29 cellular contexts compared by ENCODE assay signal in genomic region chr1:22383526-22384291, GRCh38.
DNase-seq lines count a peak whose midpoint lies in the region; ATAC-seq, FAIRE-seq and TF ChIP-seq lines count a peak whose summit lies in the region.
"Had no signal": no experiment of that assay in that cellular context is flagged by ENCODE, and none has a peak within 500 bp of the region (broad histone marks: within the 10 kb centered on the region; RNA-seq: fewer than 3 reads in every experiment).

No MANE protein-coding gene starts in this region.

- DNase-seq in HepG2 (ENCODE audit: low spot score), result no peak
- no peak for DNase-seq in right lobe of liver
- DNase-seq in SK-N-MC (ENCODE audit: low read depth, low spot score), result no peak
- peak; percentile 75 for DNase-seq in iPS-NIHi11 (ENCODE audit: low spot score)
- DNase-seq in NCI-H1694 treated with DMSO at 0.1 percent for 48 hours (lab: John Stamatoyannopoulos, UW), result no peak
- no peak for DNase-seq in chondrocyte (ENCODE audit: low spot score)
- no peak for DNase-seq in RCC 7860 (ENCODE audit: low spot score)
- no peak for DNase-seq in ascending aorta (ENCODE audit: low spot score in 2 of 2)
- DNase-seq: activated CD4-positive, alpha-beta memory T cell treated with anti-CD3 and anti-CD28 coated beads for 36 hours; activated CD4-positive, CD25-positive, alpha-beta regulatory T cell treated with anti-CD3 and anti-CD28 coated beads, Interleukin-2, amount 50 U/mL, for 72 hours; activated T-cell treated with anti-CD3 and anti-CD28 coated beads, Interleukin-2, amount 50 U/mL, for 72 hours; dermis blood vessel endothelial cell; HCEC 1CT; KBM-7; left cardiac atrium; mucosa of descending colon; natural killer cell; NCI-H1092 treated with DMSO at 0.1 percent for 48 hours; NCI-H187; NCI-H2171 treated with DMSO at 0.1 percent for 48 hours; NCI-H510A treated with DMSO at 0.1 percent for 48 hours; stimulated activated naive B cell treated with anti-CD40 and anti-IgM and Interleukin-4, amounts not matched to agents 10 μg/mL and 1 μg/mL and 100 μg/mL, for 72 hours; substantia nigra; T-helper 2 cell; upper lobe of right lung had no signal

- 37% methylated on average over 19 of the region's 22 CpGs for WGBS in HepG2 (ENCODE audit: low lambda C conversion rate)
- 75% methylated on average over 16 of the region's 22 CpGs for WGBS in right lobe of liver (ENCODE audit: insufficient coverage, low coverage, low lambda C conversion rate, missing lambda C conversion rate)

- no peak overlapping the region for H3K27ac ChIP-seq in HepG2 (ENCODE audit: extremely low read length, insufficient read depth, low read length)
- no peak overlapping the region for H3K27ac ChIP-seq in right lobe of liver
- H3K27ac ChIP-seq in SK-N-MC, result peak overlapping the region; percentile 35; the same call in 1 of the 2 replicates
- no peak overlapping the region for H3K27ac ChIP-seq in ascending aorta
- H3K27ac ChIP-seq: skin epidermis, upper lobe of right lung had no signal

- no peak for FAIRE-seq in HepG2 (lab: Jason Lieb, UNC)
- FAIRE-seq in RCC 7860 (lab: Jason Lieb, UNC), result no peak

- TF ChIP-seq CTCF in HepG2 (CRISPR knock-in tag; IDR thresholded peaks at IDR 0.05) (no peak), right lobe of liver (IDR thresholded peaks at IDR 0.05) (no peak), chondrocyte (IDR thresholded peaks at IDR 0.05) (no peak), ascending aorta (IDR thresholded peaks at IDR 0.05) (no peak)

- H3K27ac Mint-ChIP-seq in chondrocyte (ENCODE audit: unreplicated experiment), result no peak overlapping the region
- H3K27ac Mint-ChIP-seq: activated CD4-positive, alpha-beta memory T cell treated with anti-CD3 and anti-CD28 coated beads for 36 hours; activated T-cell treated with anti-CD3 and anti-CD28 coated beads, Interleukin-2, amount 50 U/mL, for 72 hours; natural killer cell; stimulated activated naive B cell treated with anti-CD40 and anti-IgM and Interleukin-4, amounts not matched to agents 10 μg/mL and 1 μg/mL and 100 μg/mL, for 72 hours had no signal

- no peaks in the 10 kb centered on the region for H3K9me3 ChIP-seq in HepG2 (ENCODE audit: low read length)
- H3K9me3 ChIP-seq in right lobe of liver, result no peaks in the 10 kb centered on the region
- H3K9me3 ChIP-seq in SK-N-MC (ENCODE audit: low read depth, low read length), result no peaks in the 10 kb centered on the region
- no peaks in the 10 kb centered on the region for H3K9me3 ChIP-seq in ascending aorta
- H3K9me3 ChIP-seq: mucosa of descending colon, upper lobe of right lung had no signal

- TF ChIP-seq POLR2A in HepG2 (IDR thresholded peaks at IDR 0.05; ENCODE audit: insufficient read depth in 1 of 2, low read depth in 2 of 2, low read length in 2 of 2), result no peak
- no peak for TF ChIP-seq POLR2A in right lobe of liver (IDR thresholded peaks at IDR 0.05)

- TF ChIP-seq EP300 in HepG2 (IDR thresholded peaks at IDR 0.05; ENCODE audit: low read depth in 2 of 2, low read length in 2 of 2), result no peak
- TF ChIP-seq EP300 in HepG2 (CRISPR knock-in tag; IDR thresholded peaks at IDR 0.05; ENCODE audit: borderline replicate concordance), result no peak

- H3K4me3 ChIP-seq in HepG2 (replicated peaks in 1 of 3; ENCODE audit: insufficient read depth in 1 of 3, low read depth in 2 of 3, low read length in 3 of 3) (no peak overlapping the region), right lobe of liver (no peak overlapping the region), SK-N-MC (no peak overlapping the region), ascending aorta (no peak overlapping the region)
- H3K4me3 ChIP-seq: lung, mucosa of descending colon, skin epidermis, upper lobe of right lung had no signal

- no peak for TF ChIP-seq RAD21 in HepG2 (CRISPR knock-in tag; IDR thresholded peaks at IDR 0.05)

- in situ Hi-C loops in HepG2 (cut with HindIII; ENCODE audit: extremely low pct_ligation_motif_present, low pct_unique_long_range_greater_than_20kb), result no loop called here

- H3K4me1 Mint-ChIP-seq in chondrocyte (ENCODE audit: low read depth), result peaks cover 9% of the 10 kb centered on the region
- H3K4me1 Mint-ChIP-seq: central memory CD8-positive, alpha-beta T cell; natural killer cell; stimulated activated naive B cell treated with anti-CD40 and anti-IgM and Interleukin-4, amounts not matched to agents 10 μg/mL and 1 μg/mL and 100 μg/mL, for 72 hours had no signal

- H3K9me3 Mint-ChIP-seq in chondrocyte (ENCODE audit: low read depth), result no peaks in the 10 kb centered on the region
- H3K9me3 Mint-ChIP-seq: activated CD4-positive, alpha-beta memory T cell treated with anti-CD3 and anti-CD28 coated beads for 36 hours; activated T-cell treated with anti-CD3 and anti-CD28 coated beads, Interleukin-2, amount 50 U/mL, for 72 hours; central memory CD8-positive, alpha-beta T cell; natural killer cell; stimulated activated naive B cell treated with anti-CD40 and anti-IgM and Interleukin-4, amounts not matched to agents 10 μg/mL and 1 μg/mL and 100 μg/mL, for 72 hours had no signal

- no peaks in the 10 kb centered on the region for H3K4me1 ChIP-seq in HepG2 (ENCODE audit: insufficient read depth, low read length)
- no peaks in the 10 kb centered on the region for H3K4me1 ChIP-seq in right lobe of liver
- no peaks in the 10 kb centered on the region for H3K4me1 ChIP-seq in ascending aorta
- H3K4me1 ChIP-seq: upper lobe of right lung had no signal

- no peak overlapping the region for H2AFZ ChIP-seq in HepG2 (ENCODE audit: low read length)

- H3K27me3 ChIP-seq in HepG2 (ENCODE audit: control insufficient read depth in 1 of 2, insufficient read depth in 2 of 2, low read length in 2 of 2), result peaks cover 5 to 42% of the 10 kb centered on the region in 2 experiments; a peak in 3 of 5 replicates
- no peaks in the 10 kb centered on the region for H3K27me3 ChIP-seq in right lobe of liver
- H3K27me3 ChIP-seq in ascending aorta, result no peaks in the 10 kb centered on the region

- no peaks in the 10 kb centered on the region for H3K36me3 ChIP-seq in HepG2 (replicated peaks in 1 of 2; ENCODE audit: control insufficient read depth in 1 of 2, insufficient read depth in 2 of 2, low read length in 2 of 2)
- H3K36me3 ChIP-seq in right lobe of liver, result no peaks in the 10 kb centered on the region
- no peaks in the 10 kb centered on the region for H3K36me3 ChIP-seq in SK-N-MC (ENCODE audit: insufficient read depth, low read length)
- H3K36me3 ChIP-seq in ascending aorta, result no peaks in the 10 kb centered on the region
- H3K36me3 ChIP-seq: upper lobe of right lung had no signal

- H3K79me2 ChIP-seq in HepG2 (ENCODE audit: insufficient read depth, low read length), result no peaks in the 10 kb centered on the region

- no peaks in the 10 kb centered on the region for H3K36me3 Mint-ChIP-seq in chondrocyte (ENCODE audit: low read depth)
- H3K36me3 Mint-ChIP-seq: activated CD4-positive, alpha-beta memory T cell treated with anti-CD3 and anti-CD28 coated beads for 36 hours; natural killer cell; stimulated activated naive B cell treated with anti-CD40 and anti-IgM and Interleukin-4, amounts not matched to agents 10 μg/mL and 1 μg/mL and 100 μg/mL, for 72 hours had no signal

- no TSS peak for BruUV-seq in HepG2 (replicated peaks; lab: Mats Ljungman, UMichigan)

- POLR2A ChIA-PET in HepG2 (lab: Yijun Ruan, JAX), result no interaction called here

- H3K4me2 ChIP-seq in HepG2 (ENCODE audit: low read depth, low read length), result no peak overlapping the region

- CTCF ChIA-PET in HepG2 (lab: Yijun Ruan, JAX; ENCODE audit: low intra/inter-chr PET ratio, low total read pairs), result no interaction called here

- no peak overlapping the region for H3K4me3 Mint-ChIP-seq in chondrocyte (ENCODE audit: unreplicated experiment)
- H3K4me3 Mint-ChIP-seq: activated CD4-positive, alpha-beta memory T cell treated with anti-CD3 and anti-CD28 coated beads for 36 hours; activated T-cell treated with anti-CD3 and anti-CD28 coated beads, Interleukin-2, amount 50 U/mL, for 72 hours; central memory CD8-positive, alpha-beta T cell; natural killer cell; stimulated activated naive B cell treated with anti-CD40 and anti-IgM and Interleukin-4, amounts not matched to agents 10 μg/mL and 1 μg/mL and 100 μg/mL, for 72 hours had no signal

- no peak overlapping the region for H3K9ac ChIP-seq in HepG2 (ENCODE audit: insufficient read depth, low read depth, low read length)
- H3K9ac ChIP-seq in SK-N-MC (ENCODE audit: insufficient read length), result no peak overlapping the region

- H4K20me1 ChIP-seq in HepG2 (ENCODE audit: insufficient read depth, low read length), result no peaks in the 10 kb centered on the region

- peaks cover 22% of the 10 kb centered on the region for H3K27me3 Mint-ChIP-seq in chondrocyte (ENCODE audit: low read depth)

- no peak; the same call in 2 of the 3 replicates for ATAC-seq in HepG2
- no peak for ATAC-seq in right lobe of liver
- ATAC-seq: activated T-cell treated with anti-CD3 and anti-CD28 coated beads, Interleukin-2, amount 50 U/mL, for 72 hours; esophagus mucosa; left cardiac atrium; mucosa of descending colon; natural killer cell; stimulated activated naive B cell treated with anti-CD40 and anti-IgM and Interleukin-4, amounts not matched to agents 10 μg/mL and 1 μg/mL and 100 μg/mL, for 72 hours; upper lobe of right lung had no signal

- intact Hi-C loops in HepG2 (cut with micrococcal nuclease; ENCODE audit: unreplicated experiment) (no loop called here), right lobe of liver (cut with DNase I) (no loop called here), ascending aorta (cut with DNase I) (no loop called here)

TF ChIP-seq in HepG2, 621 proteins besides CTCF, POLR2A, EP300 and RAD21 (continues in another document):
- TF ChIP-seq USF2 (IDR thresholded peaks at IDR 0.05; ENCODE audit: low read depth, low read length) (0 out of 2 replicates have a peak, but pooled peaks have one; percentile 11), USF2 (CRISPR knock-in tag; IDR thresholded peaks at IDR 0.05; ENCODE audit: borderline replicate concordance) (no peak; the same call in 1 of the 2 replicates), ZFP82 (CRISPR knock-in tag; IDR thresholded peaks at IDR 0.05; ENCODE audit: borderline replicate concordance) (no peak), DMAP1 (CRISPR knock-in tag; IDR thresholded peaks at IDR 0.05) (no peak), GFI1 (CRISPR knock-in tag; IDR thresholded peaks at IDR 0.05; ENCODE audit: borderline replicate concordance) (peak; percentile 33; the same call in 1 of the 2 replicates)
